ENCODE assay signal across 2 cellular contexts in genomic region chr9:136321561-136321960, GRCh38.
TF ChIP-seq lines count a peak whose summit lies in the region.

No MANE protein-coding gene starts in this region.

TF ChIP-seq in GM23338, 12 proteins besides CTCF, POLR2A, EP300 and RAD21:
- no peak for TF ChIP-seq REST (IDR thresholded peaks at IDR 0.05; ENCODE audit: unreplicated experiment)
- no peak for TF ChIP-seq EZH2phosphoT487 (IDR thresholded peaks at IDR 0.05; ENCODE audit: unreplicated experiment)
- TF ChIP-seq EZH2 (IDR thresholded peaks at IDR 0.05; ENCODE audit: low read depth, unreplicated experiment) = no peak
- no peak for TF ChIP-seq NANOG (IDR thresholded peaks at IDR 0.05; ENCODE audit: borderline replicate concordance)
- TF ChIP-seq ZNF462 (CRISPR knock-in tag; IDR thresholded peaks at IDR 0.05) = no peak
- no peak for TF ChIP-seq JUNB (IDR thresholded peaks at IDR 0.05; ENCODE audit: unreplicated experiment)
- no peak for TF ChIP-seq STAT1 (IDR thresholded peaks at IDR 0.05; ENCODE audit: unreplicated experiment)
- no peak for TF ChIP-seq CREB1 (CRISPR knock-in tag; IDR thresholded peaks at IDR 0.05; ENCODE audit: low read depth)

TF ChIP-seq in K562, 482 proteins besides CTCF, POLR2A, EP300 and RAD21:
- no peak for TF ChIP-seq RFX5 (IDR thresholded peaks at IDR 0.05; ENCODE audit: low read depth, low read length)
- TF ChIP-seq FOXK1 (CRISPR knock-in tag; IDR thresholded peaks at IDR 0.05; ENCODE audit: borderline replicate concordance) = peak; percentile 30; the same call in 1 of the 2 replicates
